Comparison of ENCODE assay signal across 8 cellular contexts in the genomic region with DNA sequence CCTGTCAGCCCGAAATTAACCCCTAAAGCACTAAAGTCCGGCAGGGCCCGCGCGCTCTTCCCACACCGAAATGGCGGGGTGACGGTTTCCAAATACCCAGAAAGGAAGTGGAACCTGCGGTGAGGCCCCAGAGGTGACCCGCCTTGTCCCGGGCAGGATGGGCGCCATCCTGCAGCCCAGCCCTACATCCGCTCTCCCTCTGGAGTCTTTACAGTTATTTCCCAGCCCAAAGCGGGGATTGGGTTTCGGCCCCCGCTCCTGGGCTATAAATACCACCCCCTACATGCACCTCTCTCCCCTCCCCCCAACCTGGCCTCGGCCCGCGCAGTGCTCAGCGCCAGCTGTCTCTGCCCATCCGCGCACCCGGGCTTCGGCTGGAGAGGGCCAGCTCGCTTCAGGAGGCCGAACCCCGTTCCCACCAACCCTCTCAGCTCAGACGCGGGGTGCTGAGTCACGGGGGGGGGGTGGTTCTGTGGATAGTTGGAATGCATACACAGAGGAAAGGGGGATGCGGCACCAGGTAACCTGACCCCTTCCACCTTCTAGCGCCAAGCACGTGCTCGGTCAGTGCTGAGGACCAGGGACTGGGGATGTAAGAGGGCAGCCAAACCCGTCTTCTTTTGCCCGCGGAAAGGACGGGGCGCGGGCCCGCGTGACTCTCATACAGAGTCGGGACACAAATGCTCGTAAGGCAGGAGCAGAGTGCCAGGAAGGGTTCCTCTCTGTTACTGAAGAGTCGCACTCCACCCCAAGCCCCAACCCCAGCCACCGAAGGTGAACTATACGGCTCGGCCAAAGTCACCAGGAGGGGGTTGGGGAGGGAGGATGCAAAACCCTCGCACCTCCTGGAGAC. TPM values are rescaled to one million over a fixed set of nuclear protein-coding genes. Genes with fewer than 3 reads are reported as not detected.
DNase-seq lines count a peak whose midpoint lies in the region; ATAC-seq and TF ChIP-seq lines count a peak whose summit lies in the region.

A gene (plus strand): TSS at position 344 of the 853 bp plus-strand sequence. CDS start 165 bp downstream, at position 509.

- H3K9me3 ChIP-seq in right atrium auricular region (no peaks in the 10 kb centered on the region), psoas muscle (no peaks in the 10 kb centered on the region)

- intact Hi-C loops in psoas muscle (cut with DNase I) = no loop called here

- peak within 1 kb of the TSS; percentile 87 for H3K4me3 Mint-ChIP-seq in activated naive CD8-positive, alpha-beta T cell treated with anti-CD3 and anti-CD28 coated beads, Interleukin-2, amount 50 U/mL, for 24 hours

- H3K36me3 ChIP-seq in right atrium auricular region (peaks cover 10% of the 10 kb centered on the region), psoas muscle (ENCODE audit: insufficient read depth in 1 of 2, low read depth in 1 of 2) (peaks cover 0 to 40% of the 10 kb centered on the region in 2 donors)

- 1% methylated on average over 49 of the region's 49 CpGs for WGBS in psoas muscle, 3 donors

- H3K27me3 ChIP-seq in right atrium auricular region (no peaks in the 10 kb centered on the region), psoas muscle (ENCODE audit: insufficient read depth in 3 of 3, low read length in 2 of 3) (no peaks in the 10 kb centered on the region)

- TF ChIP-seq CTCF in right atrium auricular region (IDR thresholded peaks at IDR 0.05) (no peak), psoas muscle (IDR thresholded peaks at IDR 0.05) (no peak)

- no peaks in the 10 kb centered on the region for H3K9me3 Mint-ChIP-seq in activated naive CD8-positive, alpha-beta T cell treated with anti-CD3 and anti-CD28 coated beads, Interleukin-2, amount 50 U/mL, for 24 hours

- H3K27me3 Mint-ChIP-seq in activated naive CD8-positive, alpha-beta T cell treated with anti-CD3 and anti-CD28 coated beads, Interleukin-2, amount 50 U/mL, for 24 hours = no peaks in the 10 kb centered on the region

- DNase-seq in NCI-H526 (lab: John Stamatoyannopoulos, UW) (peak; percentile 50 to 70), NCI-H526 treated with DMSO at 0.1 percent for 48 hours (lab: John Stamatoyannopoulos, UW) (no peak), RKO (ENCODE audit: low spot score) (peak; percentile 81), right atrium auricular region (ENCODE audit: low spot score) (no peak), psoas muscle (peak; percentile 84 to 93)
- DNase-seq in activated naive CD8-positive, alpha-beta T cell treated with anti-CD3 and anti-CD28 coated beads, Interleukin-2, amount 50 U/mL, for 24 hours = peak; percentile 58

- H3K4me1 Mint-ChIP-seq in activated naive CD8-positive, alpha-beta T cell treated with anti-CD3 and anti-CD28 coated beads, Interleukin-2, amount 50 U/mL, for 24 hours = peaks cover 64% of the 10 kb centered on the region

- H3K27ac ChIP-seq in right atrium auricular region (peak within 1 kb of the TSS; percentile 74 to 89), psoas muscle (peak within 1 kb of the TSS; percentile 94)

- H3K4me3 ChIP-seq in right atrium auricular region (peak within 1 kb of the TSS; percentile 62 to 68), psoas muscle (peak within 1 kb of the TSS; percentile 75)

- H3K4me1 ChIP-seq in right atrium auricular region (peaks cover 0 to 46% of the 10 kb centered on the region in 2 donors), psoas muscle (peaks cover 41% of the 10 kb centered on the region)

- peaks cover 49% of the 10 kb centered on the region for H3K36me3 Mint-ChIP-seq in activated naive CD8-positive, alpha-beta T cell treated with anti-CD3 and anti-CD28 coated beads, Interleukin-2, amount 50 U/mL, for 24 hours (ENCODE audit: low read depth)

- peak within 1 kb of the TSS; percentile 92 for H3K27ac Mint-ChIP-seq in activated naive CD8-positive, alpha-beta T cell treated with anti-CD3 and anti-CD28 coated beads, Interleukin-2, amount 50 U/mL, for 24 hours

- peak; percentile 9 for ATAC-seq in HG02981 (IDR thresholded peaks at IDR 0.05; ENCODE audit: unreplicated experiment)
- ATAC-seq in activated naive CD8-positive, alpha-beta T cell treated with anti-CD3 and anti-CD28 coated beads, Interleukin-2, amount 50 U/mL, for 24 hours = peak; percentile 4
- ATAC-seq in psoas muscle = peak; percentile 81 to 83 (median 82)
- ATAC-seq in HG03521 (IDR thresholded peaks at IDR 0.05; ENCODE audit: unreplicated experiment) = no peak

RNA-seq across cellular contexts. Expression of the gene that starts here (rescaled TPM):
- total RNA-seq in right atrium auricular region (not detected), psoas muscle (not detected)
- under 1 TPM in 1 of 3 donors, not detected in 2; 0.06 TPM for polyA plus RNA-seq in psoas muscle

Comparison
In these comparisons a context has a peak if more than half of its experiments do, and no peak if none do; other contexts are left out.
1. DNase-seq: peak in NCI-H526 (2 of 2), RKO (single experiment) and activated naive CD8-positive, alpha-beta T cell treated with anti-CD3 and anti-CD28 coated beads, Interleukin-2, amount 50 U/mL, for 24 hours (single experiment); none in NCI-H526 treated with DMSO at 0.1 percent for 48 hours (single experiment) and right atrium auricular region (single experiment).
2. Peak in DNase-seq, ATAC-seq, H3K4me3 ChIP-seq and H3K27ac ChIP-seq in psoas muscle; RNA of the gene not detected or under 1 TPM.